20 cellular contexts compared by ENCODE assay signal in genomic region chr17:29165261-29165660, GRCh38.
"Had no signal": no experiment of that assay in that cellular context is flagged by ENCODE, and none has a peak within 500 bp of the region (broad histone marks: within the 10 kb centered on the region; RNA-seq: fewer than 3 reads in every experiment).

No MANE protein-coding gene starts in this region.

- H3K27ac ChIP-seq: HL-60, RWPE1 had no signal

- ATAC-seq: SK-N-SH treated with all-trans-retinoic acid at 6 μM for 48 hours had no signal

- DNase-seq: KBM-7, MV-4-11, NCI-H1048, NCI-H1105, NCI-H1417 treated with DMSO at 0.1 percent for 48 hours, NCI-H146, NCI-H187, NCI-H2029, NCI-H2081 treated with DMSO at 0.1 percent for 48 hours, NCI-H2171, NCI-H226, NCI-H446, NCI-H510A, NCI-H524 treated with DMSO at 0.1 percent for 48 hours, NCI-H69, NCI-H774, SHP77 had no signal
